In the genomic region with DNA sequence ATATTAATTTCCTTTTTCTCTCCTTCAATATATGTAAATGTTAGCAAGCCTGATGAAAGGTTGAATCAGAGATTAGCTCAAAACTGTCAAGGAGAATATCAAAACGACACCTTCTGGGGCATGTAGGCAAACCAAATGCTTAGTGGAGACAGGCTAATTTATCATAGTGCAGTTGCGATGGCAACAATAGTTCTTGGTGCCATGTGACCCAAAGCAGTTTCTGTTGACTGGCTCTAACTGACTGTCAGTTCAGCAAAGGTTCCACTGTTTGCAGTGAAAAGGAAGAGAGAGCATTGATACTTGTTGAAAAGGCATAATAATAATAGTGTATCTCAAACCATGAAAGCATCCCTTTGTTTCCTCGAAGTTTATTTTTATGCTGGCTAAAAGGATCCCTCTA, we compare ENCODE assay signal across 1 cellular context.
TF ChIP-seq lines count a peak whose summit lies in the region.

No MANE protein-coding gene starts in this region.

TF ChIP-seq in SK-N-SH, 30 proteins besides CTCF, POLR2A, EP300 and RAD21 (continued from another document):
- TF ChIP-seq ZBTB33 (IDR thresholded peaks at IDR 0.05; ENCODE audit: borderline replicate concordance, low read depth): no peak
